Comparison of ENCODE assay signal across 16 cellular contexts in genomic region chr1:80365634-80366033, GRCh38.
DNase-seq lines count a peak whose midpoint lies in the region; TF ChIP-seq lines count a peak whose summit lies in the region.
"Had no signal": no experiment of that assay in that cellular context is flagged by ENCODE, and none has a peak within 500 bp of the region (broad histone marks: within the 10 kb centered on the region; RNA-seq: fewer than 3 reads in every experiment).

No MANE protein-coding gene starts in this region.

- H3K4me3 ChIP-seq in SK-N-MC (peak overlapping the region; percentile 59), osteoblast (ENCODE audit: insufficient read depth, low read length) (no peak overlapping the region), right atrium auricular region (no peak overlapping the region)
- H3K4me3 ChIP-seq: GM23248 had no signal

- TF ChIP-seq CTCF in osteoblast (IDR thresholded peaks at IDR 0.05; ENCODE audit: extremely low read depth, low read depth, low read length) = no peak
- TF ChIP-seq CTCF in right atrium auricular region (IDR thresholded peaks at IDR 0.05) = no peak

- H3K27me3 ChIP-seq in osteoblast (ENCODE audit: insufficient read depth, low read length) (no peaks in the 10 kb centered on the region), right atrium auricular region (no peaks in the 10 kb centered on the region)

- no peaks in the 10 kb centered on the region for H3K36me3 ChIP-seq in SK-N-MC (ENCODE audit: insufficient read depth, low read length)
- H3K36me3 ChIP-seq in osteoblast (ENCODE audit: insufficient read depth, low read length) = no peaks in the 10 kb centered on the region
- no peaks in the 10 kb centered on the region for H3K36me3 ChIP-seq in right atrium auricular region

- no peak overlapping the region for H2AFZ ChIP-seq in osteoblast (ENCODE audit: low read length)
- H2AFZ ChIP-seq: GM23248 had no signal

- no peaks in the 10 kb centered on the region for H4K20me1 ChIP-seq in osteoblast (ENCODE audit: insufficient read depth, low read length)

- H3K9me3 ChIP-seq in SK-N-MC (ENCODE audit: low read depth, low read length) (no peaks in the 10 kb centered on the region), osteoblast (ENCODE audit: low read depth, low read length) (no peaks in the 10 kb centered on the region), right atrium auricular region (peaks cover 0 to 5% of the 10 kb centered on the region in 2 donors)
- H3K9me3 ChIP-seq: Caco-2 had no signal

- H3K4me1 ChIP-seq in osteoblast (ENCODE audit: insufficient read depth, low read length) (no peaks in the 10 kb centered on the region), right atrium auricular region (no peaks in the 10 kb centered on the region)
- H3K4me1 ChIP-seq: Caco-2 had no signal

- DNase-seq in SK-N-MC (ENCODE audit: low read depth, low spot score) = no peak
- peak; percentile 7 for DNase-seq in glomerular visceral epithelial cell (ENCODE audit: extremely low spot score)
- DNase-seq in osteoblast (ENCODE audit: insufficient read length, low spot score, missing footprints) = peak; percentile 2
- DNase-seq in NOMO-1 treated with DMSO at 0.1 percent for 48 hours (lab: John Stamatoyannopoulos, UW; ENCODE audit: unreplicated experiment) = no peak
- DNase-seq in activated T-cell treated with anti-CD3 and anti-CD28 coated beads for 4 hours = no peak
- DNase-seq in right atrium auricular region (ENCODE audit: low spot score) = no peak
- DNase-seq: AML-193; Caco-2; CD4-positive, alpha-beta T cell; DMS153; DMS79; GDM1; GM23248; HCEC 1CT; IMR-90 had no signal

- no peaks in the 10 kb centered on the region for H3K79me2 ChIP-seq in osteoblast (ENCODE audit: insufficient read depth, low read length)

- H3K9ac ChIP-seq in SK-N-MC (ENCODE audit: insufficient read length) = no peak overlapping the region
- H3K9ac ChIP-seq: GM23248 had no signal

- H3K27ac ChIP-seq in SK-N-MC (peak overlapping the region; percentile 7; the same call in 1 of the 2 replicates), osteoblast (ENCODE audit: low read depth, low read length) (no peak overlapping the region), right atrium auricular region (no peak overlapping the region)
- H3K27ac ChIP-seq: C4-2B, GM23248 had no signal

- no peak overlapping the region for H3K4me2 ChIP-seq in osteoblast (ENCODE audit: insufficient read depth, low read length)

Comparison
In these comparisons a context has a peak if more than half of its experiments do, and no peak if none do; other contexts are left out.
1. DNase-seq: peak in glomerular visceral epithelial cell (single experiment) and osteoblast (single experiment); none in SK-N-MC (single experiment), NOMO-1 treated with DMSO at 0.1 percent for 48 hours (single experiment), activated T-cell treated with anti-CD3 and anti-CD28 coated beads for 4 hours (single experiment) and right atrium auricular region (single experiment).